9 cellular contexts compared by ENCODE assay signal in genomic region chr2:106160786-106161261, GRCh38. TPM values are rescaled to one million over a fixed set of nuclear protein-coding genes. Genes with fewer than 3 reads are reported as not detected.
A peak's percentile ranks its signal among the peaks of the same experiment; 100 is the strongest.
DNase-seq lines count a peak whose midpoint lies in the region; ATAC-seq and TF ChIP-seq lines count a peak whose summit lies in the region.
"Had no signal": no experiment of that assay in that cellular context is flagged by ENCODE, and none has a peak within 500 bp of the region (broad histone marks: within the 10 kb centered on the region; RNA-seq: fewer than 3 reads in every experiment).

No MANE protein-coding gene starts in this region.

- H3K36me3 ChIP-seq in GM23338 (ENCODE audit: insufficient read depth) (peaks cover 13% of the 10 kb centered on the region), testis (ENCODE audit: low read depth, missing control alignments) (no peaks in the 10 kb centered on the region)

- intact Hi-C loops in testis (cut with DNase I; ENCODE audit: low total_unique reads): no loop called here

- H3K4me1 ChIP-seq in GM23338 (ENCODE audit: insufficient read depth): peaks cover 36% of the 10 kb centered on the region
- no peaks in the 10 kb centered on the region for H3K4me1 ChIP-seq in testis

- 79 to 83% methylated on average over 6 of the region's 6 CpGs for WGBS in testis, 2 donors

- H3K4me3 Mint-ChIP-seq in activated naive CD8-positive, alpha-beta T cell treated with anti-CD3 and anti-CD28 coated beads, Interleukin-2, amount 10 ng/mL, durations not matched to agents 7 days and 5 days: peak overlapping the region; percentile 91
- peak overlapping the region; percentile 68 to 80 for H3K4me3 Mint-ChIP-seq in stimulated activated naive B cell treated with anti-CD40 and anti-IgM and Interleukin-4, amounts not matched to agents 10 μg/mL and 1 μg/mL and 100 μg/mL, for 72 hours
- H3K4me3 Mint-ChIP-seq in GM23338: no peak overlapping the region

- H3K36me3 Mint-ChIP-seq in activated naive CD8-positive, alpha-beta T cell treated with anti-CD3 and anti-CD28 coated beads, Interleukin-2, amount 10 ng/mL, durations not matched to agents 7 days and 5 days: peaks cover 54% of the 10 kb centered on the region
- peaks cover 39 to 65% of the 10 kb centered on the region in 2 donors for H3K36me3 Mint-ChIP-seq in stimulated activated naive B cell treated with anti-CD40 and anti-IgM and Interleukin-4, amounts not matched to agents 10 μg/mL and 1 μg/mL and 100 μg/mL, for 72 hours
- peaks cover 39% of the 10 kb centered on the region for H3K36me3 Mint-ChIP-seq in GM23338 (ENCODE audit: low read depth)

- H3K9me3 Mint-ChIP-seq in activated naive CD8-positive, alpha-beta T cell treated with anti-CD3 and anti-CD28 coated beads, Interleukin-2, amount 10 ng/mL, durations not matched to agents 7 days and 5 days: peaks cover 2% of the 10 kb centered on the region
- H3K9me3 Mint-ChIP-seq in stimulated activated naive B cell treated with anti-CD40 and anti-IgM and Interleukin-4, amounts not matched to agents 10 μg/mL and 1 μg/mL and 100 μg/mL, for 72 hours: no peaks in the 10 kb centered on the region
- H3K9me3 Mint-ChIP-seq in GM23338: no peaks in the 10 kb centered on the region

- no peaks in the 10 kb centered on the region for H3K9me2 ChIP-seq in GM23338 (ENCODE audit: insufficient read depth)

- no peaks in the 10 kb centered on the region for H4K20me1 ChIP-seq in GM23338 (replicated peaks; ENCODE audit: insufficient read depth)

- DNase-seq in NCI-H2171 treated with DMSO at 0.1 percent for 48 hours (lab: John Stamatoyannopoulos, UW) (peak; percentile 22), NCI-H2171 (lab: John Stamatoyannopoulos, UW) (no peak), NB4 (ENCODE audit: low read depth) (peak; percentile 93), substantia nigra (lab: John Stamatoyannopoulos, UW) (no peak), GM23338 (ENCODE audit: low spot score) (no peak), testis (no peak)
- peak; percentile 62 for DNase-seq in activated naive CD8-positive, alpha-beta T cell treated with anti-CD3 and anti-CD28 coated beads, Interleukin-2, amount 10 ng/mL, durations not matched to agents 7 days and 5 days
- peak; percentile 33 for DNase-seq in stimulated activated naive B cell treated with anti-CD40 and anti-IgM and Interleukin-4, amounts not matched to agents 10 μg/mL and 1 μg/mL and 100 μg/mL, for 72 hours

- H3K4me2 ChIP-seq in GM23338: no peak overlapping the region
- H3K4me2 ChIP-seq: A549 had no signal

- TF ChIP-seq POLR2A in NB4 (IDR thresholded peaks at IDR 0.05; ENCODE audit: extremely low read depth, insufficient read length) (no peak), testis (IDR thresholded peaks at IDR 0.05) (no peak)

- H2AFZ ChIP-seq in GM23338: no peak overlapping the region

- no peaks in the 10 kb centered on the region for H3K27me3 Mint-ChIP-seq in activated naive CD8-positive, alpha-beta T cell treated with anti-CD3 and anti-CD28 coated beads, Interleukin-2, amount 10 ng/mL, durations not matched to agents 7 days and 5 days
- no peaks in the 10 kb centered on the region for H3K27me3 Mint-ChIP-seq in stimulated activated naive B cell treated with anti-CD40 and anti-IgM and Interleukin-4, amounts not matched to agents 10 μg/mL and 1 μg/mL and 100 μg/mL, for 72 hours
- peaks cover 5% of the 10 kb centered on the region for H3K27me3 Mint-ChIP-seq in GM23338 (ENCODE audit: insufficient read depth, low read depth, poor library complexity)

- POLR2A ChIA-PET in activated naive CD8-positive, alpha-beta T cell treated with anti-CD3 and anti-CD28 coated beads, Interleukin-2, amount 10 ng/mL, durations not matched to agents 7 days and 5 days (lab: Charles Lee): interaction anchor here (0.7 to 4.8 kb wide), 18 partner anchors 10 to 415 kb away, joined by 3 to 53 read pairs (median 4); partner anchors contain the start of gene UXS1

- no peaks in the 10 kb centered on the region for H3K9me3 ChIP-seq in testis
- H3K9me3 ChIP-seq: A549 had no signal

- ATAC-seq in activated naive CD8-positive, alpha-beta T cell treated with anti-CD3 and anti-CD28 coated beads, Interleukin-2, amount 10 ng/mL, durations not matched to agents 7 days and 5 days (ENCODE audit: low read depth): peak; percentile 75
- peak; percentile 80 to 81 for ATAC-seq in stimulated activated naive B cell treated with anti-CD40 and anti-IgM and Interleukin-4, amounts not matched to agents 10 μg/mL and 1 μg/mL and 100 μg/mL, for 72 hours (replicated peaks)
- ATAC-seq in GM23338: no peak
- ATAC-seq: A549 had no signal

- H3K4me3 ChIP-seq in NB4 (ENCODE audit: low read depth, low read length) (peak overlapping the region; percentile 30), GM23338 (no peak overlapping the region), testis (no peak overlapping the region)
- H3K4me3 ChIP-seq: A549 had no signal

- H3K27ac Mint-ChIP-seq in activated naive CD8-positive, alpha-beta T cell treated with anti-CD3 and anti-CD28 coated beads, Interleukin-2, amount 10 ng/mL, durations not matched to agents 7 days and 5 days: peak overlapping the region; percentile 98
- peak overlapping the region; percentile 85 for H3K27ac Mint-ChIP-seq in stimulated activated naive B cell treated with anti-CD40 and anti-IgM and Interleukin-4, amounts not matched to agents 10 μg/mL and 1 μg/mL and 100 μg/mL, for 72 hours
- H3K27ac Mint-ChIP-seq in GM23338: no peak overlapping the region

- peaks cover 68% of the 10 kb centered on the region for H3K4me1 Mint-ChIP-seq in activated naive CD8-positive, alpha-beta T cell treated with anti-CD3 and anti-CD28 coated beads, Interleukin-2, amount 10 ng/mL, durations not matched to agents 7 days and 5 days
- H3K4me1 Mint-ChIP-seq in stimulated activated naive B cell treated with anti-CD40 and anti-IgM and Interleukin-4, amounts not matched to agents 10 μg/mL and 1 μg/mL and 100 μg/mL, for 72 hours: peaks cover 47 to 78% of the 10 kb centered on the region in 2 donors
- H3K4me1 Mint-ChIP-seq in GM23338: peaks cover 35% of the 10 kb centered on the region

- TF ChIP-seq CTCF in NB4 (IDR thresholded peaks at IDR 0.05; ENCODE audit: low read depth, low read length) (no peak), GM23338 (conservative IDR thresholded peaks at IDR 0.05; ENCODE audit: low read depth in 2 of 2) (no peak), testis (IDR thresholded peaks at IDR 0.05) (no peak)

- peaks cover 24% of the 10 kb centered on the region for H3K79me2 ChIP-seq in GM23338 (replicated peaks; ENCODE audit: insufficient read depth)

- no peaks in the 10 kb centered on the region for H3K27me3 ChIP-seq in GM23338 (ENCODE audit: insufficient read depth)
- H3K27me3 ChIP-seq in testis: no peaks in the 10 kb centered on the region

- H3F3A ChIP-seq in GM23338 (replicated peaks; ENCODE audit: low read depth): no peaks in the 10 kb centered on the region

- H3K27ac ChIP-seq in substantia nigra (ENCODE audit: low read depth, low read length, poor library complexity, severe bottlenecking): no peak overlapping the region
- H3K27ac ChIP-seq in GM23338 (ENCODE audit: low read depth): no peak overlapping the region
- H3K27ac ChIP-seq in testis: no peak overlapping the region
- H3K27ac ChIP-seq: A549 had no signal

TF ChIP-seq in GM23338, 12 proteins besides CTCF, POLR2A, EP300 and RAD21:
- TF ChIP-seq ZNF114 (CRISPR knock-in tag; IDR thresholded peaks at IDR 0.05): no peak
- TF ChIP-seq POLR2AphosphoS5 (IDR thresholded peaks at IDR 0.05; ENCODE audit: low read depth): no peak
- no peak for TF ChIP-seq JUNB (IDR thresholded peaks at IDR 0.05; ENCODE audit: unreplicated experiment)
- TF ChIP-seq REST (IDR thresholded peaks at IDR 0.05; ENCODE audit: unreplicated experiment): no peak
- TF ChIP-seq CREB1 (CRISPR knock-in tag; IDR thresholded peaks at IDR 0.05; ENCODE audit: low read depth): no peak

RNA-seq across cellular contexts. Expression of gene UXS1, which starts 33.3 kb away (rescaled TPM):
- total RNA-seq in activated naive CD8-positive, alpha-beta T cell treated with anti-CD3 and anti-CD28 coated beads, Interleukin-2, amount 10 ng/mL, durations not matched to agents 7 days and 5 days: 100 to 1,000 TPM; 100 to 104 TPM
- total RNA-seq in GM23338 (2014; rRNA removed; shearing (Covaris generic)): 50.2 and 131 TPM in 2 replicates
- 38.4 and 48.7 TPM in 2 replicates for polyA plus RNA-seq in GM23338 (2016; fragmentation: Nextera tagmentation; extraction: Ambion mirVana)
- total RNA-seq in testis: 10 to 100 TPM; 76.6 to 95.1 TPM
- 51.3 TPM for polyA plus RNA-seq in testis (ENCODE audit: insufficient read depth, low read depth, low replicate concordance)

Comparison
In these comparisons a context has a peak if more than half of its experiments do, and no peak if none do; other contexts are left out.
1. DNase-seq: peak in NCI-H2171 treated with DMSO at 0.1 percent for 48 hours (single experiment), NB4 (single experiment), activated naive CD8-positive, alpha-beta T cell treated with anti-CD3 and anti-CD28 coated beads, Interleukin-2, amount 10 ng/mL, durations not matched to agents 7 days and 5 days (single experiment) and stimulated activated naive B cell treated with anti-CD40 and anti-IgM and Interleukin-4, amounts not matched to agents 10 μg/mL and 1 μg/mL and 100 μg/mL, for 72 hours (single experiment); none in NCI-H2171 (single experiment), substantia nigra (0 of 49), GM23338 (single experiment) and testis (single experiment).